In the genomic region with DNA sequence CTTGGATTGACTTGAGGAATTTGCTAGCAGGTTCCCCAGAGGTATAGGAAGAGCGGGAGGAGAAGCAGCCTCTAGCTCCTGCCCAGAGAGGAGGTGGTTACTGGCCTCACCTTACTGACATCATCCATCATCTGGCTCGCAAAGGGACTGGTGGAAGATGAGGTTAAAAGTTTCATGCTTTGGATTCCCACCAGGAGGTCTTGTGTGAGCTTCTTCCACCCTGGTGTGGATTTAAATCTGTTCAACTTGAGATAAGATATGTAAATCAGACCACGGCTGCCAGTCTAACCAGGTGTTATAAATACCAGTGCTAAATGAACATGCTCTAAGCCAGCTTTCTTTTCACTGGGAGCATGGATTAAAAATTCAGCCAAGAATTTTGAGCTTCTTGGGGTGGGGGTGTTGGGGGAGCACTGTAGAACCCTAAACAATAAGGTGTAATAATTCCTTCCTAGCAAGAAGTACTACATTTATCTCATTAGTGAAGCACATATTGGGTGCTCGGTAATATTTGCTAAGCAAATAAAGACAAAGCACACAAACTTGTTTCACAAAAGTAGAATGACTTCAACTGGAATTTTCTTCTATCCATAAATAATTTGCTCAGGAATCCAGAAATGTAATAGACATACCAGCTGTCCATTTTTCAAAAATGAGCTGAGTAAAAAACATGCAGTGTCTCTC, we compare ENCODE assay signal across 1 cellular context.
TF ChIP-seq lines count a peak whose summit lies in the region.

No MANE protein-coding gene starts in this region.

TF ChIP-seq in HepG2, 621 proteins besides CTCF, POLR2A, EP300 and RAD21:
- TF ChIP-seq, protein P1, sequence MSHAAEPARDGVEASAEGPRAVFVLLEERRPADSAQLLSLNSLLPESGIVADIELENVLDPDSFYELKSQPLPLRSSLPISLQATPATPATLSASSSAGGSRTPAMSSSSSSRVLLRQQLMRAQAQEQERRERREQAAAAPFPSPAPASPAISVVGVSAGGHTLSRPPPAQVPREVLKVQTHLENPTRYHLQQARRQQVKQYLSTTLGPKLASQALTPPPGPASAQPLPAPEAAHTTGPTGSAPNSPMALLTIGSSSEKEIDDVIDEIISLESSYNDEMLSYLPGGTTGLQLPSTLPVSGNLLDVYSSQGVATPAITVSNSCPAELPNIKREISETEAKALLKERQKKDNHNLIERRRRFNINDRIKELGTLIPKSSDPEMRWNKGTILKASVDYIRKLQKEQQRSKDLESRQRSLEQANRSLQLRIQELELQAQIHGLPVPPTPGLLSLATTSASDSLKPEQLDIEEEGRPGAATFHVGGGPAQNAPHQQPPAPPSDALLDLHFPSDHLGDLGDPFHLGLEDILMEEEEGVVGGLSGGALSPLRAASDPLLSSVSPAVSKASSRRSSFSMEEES (CRISPR knock-in tag; IDR thresholded peaks at IDR 0.05) = 0 out of 2 replicates have a peak, but pooled peaks have one; percentile 1
- TF ChIP-seq RFX3 (CRISPR knock-in tag; IDR thresholded peaks at IDR 0.05) (no peak), HNRNPH1 (optimal IDR thresholded peaks at IDR 0.05; ENCODE audit: low read depth, low read length) (no peak), FOXA1 (IDR thresholded peaks at IDR 0.05) (0 out of 2 replicates have a peak, but pooled peaks have one; percentile 6), FOXA1 (CRISPR knock-in tag; IDR thresholded peaks at IDR 0.05) (no peak), ZNF205 (CRISPR knock-in tag; IDR thresholded peaks at IDR 0.05) (no peak), HNF4A (CRISPR knock-in tag; IDR thresholded peaks at IDR 0.05) (no peak), FOXA3 (CRISPR knock-in tag; IDR thresholded peaks at IDR 0.05) (peak; percentile 70), DPF2 (CRISPR knock-in tag; IDR thresholded peaks at IDR 0.05; ENCODE audit: borderline replicate concordance, low read depth) (no peak), MIXL1 (CRISPR knock-in tag; IDR thresholded peaks at IDR 0.05) (0 out of 2 replicates have a peak, but pooled peaks have one; percentile 17), HOXA5 (CRISPR knock-in tag; IDR thresholded peaks at IDR 0.05) (0 out of 2 replicates have a peak, but pooled peaks have one; percentile 33), SAFB2 (CRISPR knock-in tag; IDR thresholded peaks at IDR 0.05; ENCODE audit: borderline replicate concordance, low read depth) (no peak), SNAI1 (CRISPR knock-in tag; IDR thresholded peaks at IDR 0.05; ENCODE audit: borderline replicate concordance) (0 out of 2 replicates have a peak, but pooled peaks have one; percentile 37)
- TF ChIP-seq, protein P2, sequence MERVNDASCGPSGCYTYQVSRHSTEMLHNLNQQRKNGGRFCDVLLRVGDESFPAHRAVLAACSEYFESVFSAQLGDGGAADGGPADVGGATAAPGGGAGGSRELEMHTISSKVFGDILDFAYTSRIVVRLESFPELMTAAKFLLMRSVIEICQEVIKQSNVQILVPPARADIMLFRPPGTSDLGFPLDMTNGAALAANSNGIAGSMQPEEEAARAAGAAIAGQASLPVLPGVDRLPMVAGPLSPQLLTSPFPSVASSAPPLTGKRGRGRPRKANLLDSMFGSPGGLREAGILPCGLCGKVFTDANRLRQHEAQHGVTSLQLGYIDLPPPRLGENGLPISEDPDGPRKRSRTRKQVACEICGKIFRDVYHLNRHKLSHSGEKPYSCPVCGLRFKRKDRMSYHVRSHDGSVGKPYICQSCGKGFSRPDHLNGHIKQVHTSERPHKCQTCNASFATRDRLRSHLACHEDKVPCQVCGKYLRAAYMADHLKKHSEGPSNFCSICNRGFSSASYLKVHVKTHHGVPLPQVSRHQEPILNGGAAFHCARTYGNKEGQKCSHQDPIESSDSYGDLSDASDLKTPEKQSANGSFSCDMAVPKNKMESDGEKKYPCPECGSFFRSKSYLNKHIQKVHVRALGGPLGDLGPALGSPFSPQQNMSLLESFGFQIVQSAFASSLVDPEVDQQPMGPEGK (CRISPR knock-in tag; IDR thresholded peaks at IDR 0.05) = 0 out of 2 replicates have a peak, but pooled peaks have one; percentile 5
